ENCODE assay signal across 8 cellular contexts in genomic region chr7:114930829-114931655, GRCh38. TPM values are rescaled to one million over a fixed set of nuclear protein-coding genes. Genes with fewer than 3 reads are reported as not detected.
DNase-seq lines count a peak whose midpoint lies in the region; ATAC-seq and TF ChIP-seq lines count a peak whose summit lies in the region.

No MANE protein-coding gene starts in this region.

- H3K27me3 ChIP-seq in foreskin keratinocyte: no peaks in the 10 kb centered on the region

- H3K4me1 ChIP-seq in foreskin keratinocyte: no peaks in the 10 kb centered on the region

- no peak overlapping the region for H3K4me3 ChIP-seq in choroid plexus epithelial cell (ENCODE audit: low read depth, low read length)

- TF ChIP-seq CTCF in choroid plexus epithelial cell (conservative IDR thresholded peaks at IDR 0.05; ENCODE audit: low read depth, low read length): no peak
- TF ChIP-seq CTCF in foreskin keratinocyte (conservative IDR thresholded peaks at IDR 0.05): no peak

- ATAC-seq in GM19463 (IDR thresholded peaks at IDR 0.05; ENCODE audit: unreplicated experiment) (peak; percentile 40), HG03460 (IDR thresholded peaks at IDR 0.05; ENCODE audit: unreplicated experiment) (peak; percentile 42), foreskin keratinocyte (no peak)

- peak; percentile 13 for DNase-seq in AG20443 (ENCODE audit: low spot score)
- DNase-seq in choroid plexus epithelial cell (ENCODE audit: low read depth): peak; percentile 81
- no peak for DNase-seq in foreskin keratinocyte
- no peak for DNase-seq in GM19240 (ENCODE audit: insufficient read length, low spot score)
- no peak for DNase-seq in caudate nucleus (lab: John Stamatoyannopoulos, UW)
- DNase-seq in mesenteric fat pad (ENCODE audit: low spot score): no peak

- H3K27ac ChIP-seq in foreskin keratinocyte (no peak overlapping the region), caudate nucleus (ENCODE audit: low read depth, low read length) (no peak overlapping the region)

RNA-seq across cellular contexts. Expression of gene MDFIC, which starts 9.1 kb away (rescaled TPM):
- total RNA-seq in foreskin keratinocyte (14.1 and 15.1 TPM in 2 replicates), mesenteric fat pad (125 TPM)
- polyA plus RNA-seq in foreskin keratinocyte: 5.0 and 5.2 TPM in 2 replicates

Comparison
In these comparisons a context has a peak if more than half of its experiments do, and no peak if none do; other contexts are left out.
1. DNase-seq: peak in AG20443 (single experiment) and choroid plexus epithelial cell (single experiment); none in foreskin keratinocyte (0 of 2), GM19240 (single experiment), caudate nucleus (0 of 61) and mesenteric fat pad (single experiment).